In the genomic region with DNA sequence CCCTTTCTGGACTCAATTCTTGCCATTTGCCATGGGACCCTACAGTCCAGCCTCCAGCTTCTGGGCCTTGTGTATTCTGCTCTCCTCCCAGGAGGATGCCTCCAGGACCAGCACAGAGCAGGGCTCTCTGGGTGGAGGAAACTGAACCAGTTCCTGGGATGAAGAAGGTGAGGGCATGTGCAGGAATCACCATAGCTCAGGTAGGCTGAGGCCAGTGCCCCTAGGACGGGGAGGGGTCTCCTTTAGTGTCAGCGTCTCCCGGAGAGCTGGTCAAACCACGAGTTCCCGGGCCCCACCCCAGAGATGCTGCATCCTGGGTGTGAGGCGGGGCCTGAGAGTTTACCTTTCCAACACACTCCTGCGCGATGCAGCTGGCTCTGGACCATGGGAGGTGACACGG, we compare ENCODE assay signal across 19 cellular contexts. TPM values are rescaled to one million over a fixed set of nuclear protein-coding genes. Genes with fewer than 3 reads are reported as not detected.
A peak's percentile ranks its signal among the peaks of the same experiment; 100 is the strongest.
DNase-seq lines count a peak whose midpoint lies in the region; ATAC-seq and TF ChIP-seq lines count a peak whose summit lies in the region.
"Had no signal": no experiment of that assay in that cellular context is flagged by ENCODE, and none has a peak within 500 bp of the region (broad histone marks: within the 10 kb centered on the region; RNA-seq: fewer than 3 reads in every experiment).

No MANE protein-coding gene starts in this region.

- H3K27ac ChIP-seq in epithelial cell of prostate (peak overlapping the region; percentile 14), sigmoid colon (no peak overlapping the region), endodermal cell (ENCODE audit: low read depth, low read length) (no peak overlapping the region), body of pancreas (no peak overlapping the region)

- no peaks in the 10 kb centered on the region for H3K9me3 Mint-ChIP-seq in endodermal cell
- H3K9me3 Mint-ChIP-seq: HFFc6 had no signal

- TF ChIP-seq EP300 in sigmoid colon (IDR thresholded peaks at IDR 0.05): no peak

- H3K36me3 Mint-ChIP-seq in endodermal cell (ENCODE audit: low read depth): no peaks in the 10 kb centered on the region

- H3K4me1 ChIP-seq in sigmoid colon: peaks cover 0 to 2% (median under 1%) of the 10 kb centered on the region in 4 donors
- H3K4me1 ChIP-seq in endodermal cell (ENCODE audit: control insufficient read depth, insufficient read depth, low read length): no peaks in the 10 kb centered on the region
- H3K4me1 ChIP-seq in body of pancreas: peaks cover 1% of the 10 kb centered on the region

- no peak overlapping the region for H3K4me3 ChIP-seq in sigmoid colon
- H3K4me3 ChIP-seq in endodermal cell (ENCODE audit: low read length): no peak overlapping the region
- no peak overlapping the region for H3K4me3 ChIP-seq in body of pancreas

- H3K27me3 ChIP-seq in sigmoid colon (no peaks in the 10 kb centered on the region), endodermal cell (ENCODE audit: control insufficient read depth, insufficient read depth, low read length, poor library complexity, severe bottlenecking) (peaks cover 35% of the 10 kb centered on the region), body of pancreas (no peaks in the 10 kb centered on the region)

- TF ChIP-seq POLR2A in sigmoid colon (IDR thresholded peaks at IDR 0.05) (no peak), body of pancreas (IDR thresholded peaks at IDR 0.05) (no peak)

- TF ChIP-seq CTCF in sigmoid colon (IDR thresholded peaks at IDR 0.05): no peak
- TF ChIP-seq CTCF in endodermal cell (conservative IDR thresholded peaks at IDR 0.05): no peak
- no peak for TF ChIP-seq CTCF in body of pancreas (IDR thresholded peaks at IDR 0.05)

- no peak overlapping the region for H3K27ac Mint-ChIP-seq in endodermal cell

- no peak overlapping the region for H3K4me3 Mint-ChIP-seq in endodermal cell

- H3K9ac ChIP-seq in endodermal cell (ENCODE audit: extremely low read depth, low read length, poor library complexity, severe bottlenecking): no peak overlapping the region
- H3K9ac ChIP-seq: SK-N-SH had no signal

- no peaks in the 10 kb centered on the region for H3K9me3 ChIP-seq in sigmoid colon
- H3K9me3 ChIP-seq in endodermal cell (ENCODE audit: control insufficient read depth, low read length): no peaks in the 10 kb centered on the region
- no peaks in the 10 kb centered on the region for H3K9me3 ChIP-seq in body of pancreas
- H3K9me3 ChIP-seq: SK-N-SH had no signal

- no peak for ATAC-seq in body of pancreas

- no peaks in the 10 kb centered on the region for H3K36me3 ChIP-seq in sigmoid colon
- no peaks in the 10 kb centered on the region for H3K36me3 ChIP-seq in endodermal cell (ENCODE audit: control insufficient read depth, insufficient read depth, low read length)
- no peaks in the 10 kb centered on the region for H3K36me3 ChIP-seq in body of pancreas (replicated peaks in 1 of 2; ENCODE audit: insufficient read depth in 1 of 2, low read depth in 2 of 2)

- DNase-seq in NCI-H748 (lab: John Stamatoyannopoulos, UW; ENCODE audit: unreplicated experiment): peak; percentile 60
- no peak for DNase-seq in NCI-H748 treated with DMSO at 0.1 percent for 48 hours (lab: John Stamatoyannopoulos, UW)
- DNase-seq in NCI-H146 (lab: John Stamatoyannopoulos, UW): peak; percentile 76
- DNase-seq in epithelial cell of prostate (ENCODE audit: low read depth, low spot score): no peak
- DNase-seq in sigmoid colon: peak; percentile 49
- DNase-seq in endodermal cell: no peak
- DNase-seq in occipital lobe (lab: John Stamatoyannopoulos, UW): no peak
- no peak for DNase-seq in body of pancreas
- DNase-seq: C1 segment of cervical spinal cord, HFFc6, IMR-90, Karpas-422, MM.1S, NCI-H1092 treated with DMSO at 0.1 percent for 48 hours, NCI-H187, NCI-H446 treated with DMSO at 0.1 percent for 48 hours, NCI-H82, SHP77, SK-N-SH had no signal

- peaks cover 47% of the 10 kb centered on the region for H3K27me3 Mint-ChIP-seq in endodermal cell (ENCODE audit: insufficient read depth)

- 20 to 65% methylated on average over 9 of the region's 9 CpGs for WGBS in sigmoid colon, 2 donors
- WGBS in endodermal cell (ENCODE audit: insufficient coverage in 1 of 2, insufficient read length in 1 of 2), 2 experiments: 82 to 88% methylated on average over 5 to 9 of the region's 9 CpGs
- 38 to 40% methylated on average over 6 to 9 of the region's 9 CpGs for WGBS in body of pancreas, 2 donors

- intact Hi-C loops in sigmoid colon (cut with DNase I) (loop anchor here (10.0 kb wide), 1 partner anchor 543 kb away; the partner anchor contains the start of gene SEH1L), body of pancreas (cut with DNase I) (no loop called here)

- no peaks in the 10 kb centered on the region for H3K4me1 Mint-ChIP-seq in endodermal cell

RNA-seq across cellular contexts. Expression of gene PRELID3A, which starts 5.8 kb away (rescaled TPM):
- total RNA-seq in sigmoid colon (1 to 10 TPM; 2.1 to 7.5 (median 3.0) TPM), endodermal cell (1 to 10 TPM; 4.9 to 7.5 TPM), occipital lobe (4.8 TPM), body of pancreas (not detected)
- polyA plus RNA-seq in sigmoid colon: 1 to 10 TPM in 1 of 3 donors, under 1 TPM in 2; 0.60 to 2.2 (median 0.69) TPM
- 9.8 TPM for polyA plus RNA-seq in endodermal cell (2013, experiment 1 of 2)
- 9.2 TPM for polyA plus RNA-seq in endodermal cell (2013, experiment 2 of 2)

RNA-seq across cellular contexts. Expression of gene AFG3L2, which starts 24.9 kb away (rescaled TPM):
- total RNA-seq in sigmoid colon: 10 to 100 TPM; 31.4 to 43.7 (median 38.2) TPM
- 10 to 100 TPM; 46.2 to 56.6 (median 55.7) TPM for polyA plus RNA-seq in sigmoid colon
- 10 to 100 TPM; 47.1 to 49.5 TPM for total RNA-seq in endodermal cell
- polyA plus RNA-seq in endodermal cell (2013, experiment 1 of 2): 29.8 TPM
- polyA plus RNA-seq in endodermal cell (2013, experiment 2 of 2): 27.4 TPM
- total RNA-seq in occipital lobe: 39.3 TPM
- 10 to 100 TPM; 30.4 to 33.6 TPM for total RNA-seq in body of pancreas

Comparison
In these comparisons a context has a peak if more than half of its experiments do, and no peak if none do; other contexts are left out.
1. DNase-seq: peak in NCI-H748 (single experiment), NCI-H146 (single experiment) and sigmoid colon (single experiment); none in NCI-H748 treated with DMSO at 0.1 percent for 48 hours (single experiment), epithelial cell of prostate (single experiment), endodermal cell (single experiment), occipital lobe (single experiment) and body of pancreas (0 of 4).